Comparison of ENCODE assay signal across 38 cellular contexts in genomic region chr1:71118086-71118485, GRCh38.
"Had no signal": no experiment of that assay in that cellular context is flagged by ENCODE, and none has a peak within 500 bp of the region (broad histone marks: within the 10 kb centered on the region; RNA-seq: fewer than 3 reads in every experiment).

No MANE protein-coding gene starts in this region.

- DNase-seq: activated CD4-positive, alpha-beta memory T cell treated with anti-CD3 and anti-CD28 coated beads, Interleukin-2, amount 10 ng/mL, durations not matched to agents 7 days and 5 days; activated CD4-positive, alpha-beta T cell treated with anti-CD3 and anti-CD28 coated beads for 1 hour; activated CD4-positive, alpha-beta T cell treated with anti-CD3 and anti-CD28 coated beads for 36 hours; activated CD4-positive, alpha-beta T cell treated with anti-CD3 and anti-CD28 coated beads for 48 hours; activated CD4-positive, alpha-beta T cell treated with anti-CD3 and anti-CD28 coated beads, Interleukin-2, amount 10 ng/mL, durations not matched to agents 7 days and 5 days; activated CD4-positive, alpha-beta T cell treated with anti-CD3 and anti-CD28 coated beads, Interleukin-2, amount 50 U/mL, for 48 hours; activated CD4-positive, CD25-positive, alpha-beta regulatory T cell; activated CD8-positive, alpha-beta memory T cell treated with anti-CD3 and anti-CD28 coated beads for 24 hours; activated CD8-positive, alpha-beta memory T cell treated with anti-CD3 and anti-CD28 coated beads, Interleukin-2, amount 10 ng/mL, durations not matched to agents 7 days and 5 days; activated CD8-positive, alpha-beta memory T cell treated with anti-CD3 and anti-CD28 coated beads, Interleukin-2, amount 50 U/mL, for 48 hours; activated CD8-positive, alpha-beta T cell treated with anti-CD3 and anti-CD28 coated beads, Interleukin-2, amount 10 ng/mL, durations not matched to agents 7 days and 5 days; activated effector memory CD4-positive, alpha-beta T cell treated with anti-CD3 and anti-CD28 coated beads, Interleukin-2, amount 50 U/mL, for 16 hours; activated gamma-delta T cell treated with Interleukin-2 at 50 U/mL for 16 hours; activated naive CD4-positive, alpha-beta T cell; activated naive CD4-positive, alpha-beta T cell treated with anti-CD3 and anti-CD28 coated beads for 36 hours; activated naive CD4-positive, alpha-beta T cell treated with anti-CD3 and anti-CD28 coated beads, Interleukin-2, amount 50 U/mL, for 16 hours; activated naive CD8-positive, alpha-beta T cell treated with anti-CD3 and anti-CD28 coated beads for 36 hours; activated T-cell treated with anti-CD3 and anti-CD28 coated beads, Interleukin-2, amount 50 U/mL, for 1 hour; activated T-cell treated with anti-CD3 and anti-CD28 coated beads, Interleukin-2, amount 50 U/mL, for 4 hours; activated T-cell treated with anti-CD3 and anti-CD28 coated beads, Interleukin-2, amount 50 U/mL, for 72 hours; adrenal gland; amniotic stem cell; aorta; body of pancreas; brain microvascular endothelial cell; central memory CD4-positive, alpha-beta T cell; T-helper 1 cell; T-helper 2 cell; T-helper 9 cell; WERI-Rb-1 had no signal

- H3K4me3 Mint-ChIP-seq: activated CD4-positive, alpha-beta memory T cell treated with anti-CD3 and anti-CD28 coated beads, Interleukin-2, amount 10 ng/mL, durations not matched to agents 7 days and 5 days; activated CD4-positive, alpha-beta T cell treated with anti-CD3 and anti-CD28 coated beads for 36 hours; activated CD4-positive, alpha-beta T cell treated with anti-CD3 and anti-CD28 coated beads, Interleukin-2, amount 10 ng/mL, durations not matched to agents 7 days and 5 days; activated CD8-positive, alpha-beta memory T cell treated with anti-CD3 and anti-CD28 coated beads, Interleukin-2, amount 10 ng/mL, durations not matched to agents 7 days and 5 days; activated CD8-positive, alpha-beta T cell treated with anti-CD3 and anti-CD28 coated beads, Interleukin-2, amount 10 ng/mL, durations not matched to agents 7 days and 5 days; activated naive CD4-positive, alpha-beta T cell treated with anti-CD3 and anti-CD28 coated beads for 36 hours; activated naive CD8-positive, alpha-beta T cell treated with anti-CD3 and anti-CD28 coated beads for 36 hours; activated T-cell treated with anti-CD3 and anti-CD28 coated beads, Interleukin-2, amount 50 U/mL, for 4 hours; activated T-cell treated with anti-CD3 and anti-CD28 coated beads, Interleukin-2, amount 50 U/mL, for 72 hours; activated T-helper 1 cell treated with anti-CD3 and anti-CD28 coated beads, Interleukin-12 subunit alpha, Interleukin-12 subunit beta, Interleukin-2, Interleukin-4 antibody, amounts not matched to agents 30 ng/mL and 10 ng/mL and 1 ng/mL, durations not matched to agents 14 hours and 24 hours and 36 hours; activated T-helper 17 cell treated with anti-CD3 and anti-CD28 coated beads, Interleukin-2, amount 50 U/mL, for 72 hours; T-helper 1 cell treated with Interleukin-12 subunit alpha and Interleukin-12 subunit beta and Interleukin-4 antibody, amounts not matched to agents 30 μg/mL and 1 μg/mL, for 36 hours; T-helper 2 cell treated with Interferon-gamma antibody and Interleukin-4, amounts not matched to agents 5 μg/mL and 100 μg/mL, for 36 hours; WTC11 had no signal

- H3K27ac Mint-ChIP-seq: activated CD4-positive, alpha-beta memory T cell treated with anti-CD3 and anti-CD28 coated beads, Interleukin-2, amount 10 ng/mL, durations not matched to agents 7 days and 5 days; activated CD4-positive, alpha-beta T cell treated with anti-CD3 and anti-CD28 coated beads for 36 hours; activated CD4-positive, alpha-beta T cell treated with anti-CD3 and anti-CD28 coated beads, Interleukin-2, amount 10 ng/mL, durations not matched to agents 7 days and 5 days; activated CD8-positive, alpha-beta memory T cell treated with anti-CD3 and anti-CD28 coated beads, Interleukin-2, amount 10 ng/mL, durations not matched to agents 7 days and 5 days; activated CD8-positive, alpha-beta T cell treated with anti-CD3 and anti-CD28 coated beads, Interleukin-2, amount 10 ng/mL, durations not matched to agents 7 days and 5 days; activated naive CD4-positive, alpha-beta T cell treated with anti-CD3 and anti-CD28 coated beads for 36 hours; activated naive CD4-positive, alpha-beta T cell treated with anti-CD3 and anti-CD28 coated beads, Interleukin-2, amount 50 U/mL, for 72 hours; activated naive CD8-positive, alpha-beta T cell treated with anti-CD3 and anti-CD28 coated beads for 36 hours; activated T-cell treated with anti-CD3 and anti-CD28 coated beads, Interleukin-2, amount 50 U/mL, for 72 hours; activated T-helper 1 cell treated with anti-CD3 and anti-CD28 coated beads, Interleukin-12 subunit alpha, Interleukin-12 subunit beta, Interleukin-2, Interleukin-4 antibody, amounts not matched to agents 30 ng/mL and 10 ng/mL and 1 ng/mL, durations not matched to agents 14 hours and 24 hours and 36 hours; activated T-helper 17 cell treated with anti-CD3 and anti-CD28 coated beads, Interleukin-2, amount 50 U/mL, for 72 hours; T-helper 1 cell treated with Interleukin-12 subunit alpha and Interleukin-12 subunit beta and Interleukin-4 antibody, amounts not matched to agents 30 μg/mL and 1 μg/mL, for 36 hours; T-helper 2 cell treated with Interferon-gamma antibody and Interleukin-4, amounts not matched to agents 5 μg/mL and 100 μg/mL, for 36 hours; WTC11 had no signal

- H3K36me3 ChIP-seq: adrenal gland, brain microvascular endothelial cell, breast epithelium, WERI-Rb-1 had no signal

- H3K4me1 ChIP-seq: adrenal gland, body of pancreas, breast epithelium had no signal

- H3K4me3 ChIP-seq: adrenal gland, body of pancreas, breast epithelium had no signal

- ATAC-seq: activated CD4-positive, alpha-beta T cell treated with anti-CD3 and anti-CD28 coated beads for 36 hours; activated CD4-positive, CD25-positive, alpha-beta regulatory T cell treated with anti-CD3 and anti-CD28 coated beads, Interleukin-2, amount 50 U/mL, for 24 hours; activated CD8-positive, alpha-beta memory T cell treated with anti-CD3 and anti-CD28 coated beads, Interleukin-2, amount 10 ng/mL, durations not matched to agents 7 days and 5 days; activated CD8-positive, alpha-beta T cell treated with anti-CD3 and anti-CD28 coated beads, Interleukin-2, amount 10 ng/mL, durations not matched to agents 7 days and 5 days; activated naive CD4-positive, alpha-beta T cell treated with anti-CD3 and anti-CD28 coated beads, Interleukin-2, amount 50 U/mL, for 72 hours; activated T-cell treated with anti-CD3 and anti-CD28 coated beads, Interleukin-2, amount 50 U/mL, for 4 hours; activated T-cell treated with anti-CD3 and anti-CD28 coated beads, Interleukin-2, amount 50 U/mL, for 72 hours; activated T-helper 17 cell treated with anti-CD3 and anti-CD28 coated beads, Interleukin-2, amount 50 U/mL, for 72 hours; body of pancreas; WTC11 had no signal

- H3K36me3 Mint-ChIP-seq: activated CD8-positive, alpha-beta memory T cell treated with anti-CD3 and anti-CD28 coated beads, Interleukin-2, amount 10 ng/mL, durations not matched to agents 7 days and 5 days had no signal

- H3K27ac ChIP-seq: adrenal gland, body of pancreas, brain microvascular endothelial cell, breast epithelium, WERI-Rb-1 had no signal

- H3K27me3 ChIP-seq: adrenal gland, body of pancreas, brain microvascular endothelial cell, breast epithelium had no signal

- H3K4me1 Mint-ChIP-seq: activated CD4-positive, alpha-beta memory T cell treated with anti-CD3 and anti-CD28 coated beads, Interleukin-2, amount 10 ng/mL, durations not matched to agents 7 days and 5 days; activated CD4-positive, alpha-beta T cell treated with anti-CD3 and anti-CD28 coated beads for 36 hours; activated CD4-positive, alpha-beta T cell treated with anti-CD3 and anti-CD28 coated beads, Interleukin-2, amount 10 ng/mL, durations not matched to agents 7 days and 5 days; activated CD8-positive, alpha-beta memory T cell treated with anti-CD3 and anti-CD28 coated beads, Interleukin-2, amount 10 ng/mL, durations not matched to agents 7 days and 5 days; activated naive CD8-positive, alpha-beta T cell treated with anti-CD3 and anti-CD28 coated beads for 36 hours; activated T-helper 17 cell treated with anti-CD3 and anti-CD28 coated beads, Interleukin-2, amount 50 U/mL, for 72 hours; WTC11 had no signal

- H3K27me3 Mint-ChIP-seq: activated CD4-positive, alpha-beta memory T cell treated with anti-CD3 and anti-CD28 coated beads, Interleukin-2, amount 10 ng/mL, durations not matched to agents 7 days and 5 days; activated CD8-positive, alpha-beta memory T cell treated with anti-CD3 and anti-CD28 coated beads, Interleukin-2, amount 10 ng/mL, durations not matched to agents 7 days and 5 days; activated naive CD8-positive, alpha-beta T cell treated with anti-CD3 and anti-CD28 coated beads for 36 hours had no signal
